Comparison of ENCODE assay signal across 1 cellular context in genomic region chr7:151023211-151023610, GRCh38.
TF ChIP-seq lines count a peak whose summit lies in the region.

No MANE protein-coding gene starts in this region.

TF ChIP-seq in H1, 55 proteins besides CTCF, POLR2A, EP300 and RAD21:
- TF ChIP-seq RFX5 (IDR thresholded peaks at IDR 0.05; ENCODE audit: borderline replicate concordance, low read depth, low read length) (no peak), TAF7 (optimal IDR thresholded peaks at IDR 0.05; ENCODE audit: borderline replicate concordance, low read depth, low read length) (no peak), HDAC2 (IDR thresholded peaks at IDR 0.05; ENCODE audit: borderline replicate concordance in 1 of 2, low read depth in 2 of 2, low read length in 2 of 2) (no peak), E2F6 (IDR thresholded peaks at IDR 0.05) (no peak), YY1 (IDR thresholded peaks at IDR 0.05; ENCODE audit: low read depth, low read length) (no peak)
TF ChIP-seq in H1: peak in this region for 0.
